In the genomic region with DNA sequence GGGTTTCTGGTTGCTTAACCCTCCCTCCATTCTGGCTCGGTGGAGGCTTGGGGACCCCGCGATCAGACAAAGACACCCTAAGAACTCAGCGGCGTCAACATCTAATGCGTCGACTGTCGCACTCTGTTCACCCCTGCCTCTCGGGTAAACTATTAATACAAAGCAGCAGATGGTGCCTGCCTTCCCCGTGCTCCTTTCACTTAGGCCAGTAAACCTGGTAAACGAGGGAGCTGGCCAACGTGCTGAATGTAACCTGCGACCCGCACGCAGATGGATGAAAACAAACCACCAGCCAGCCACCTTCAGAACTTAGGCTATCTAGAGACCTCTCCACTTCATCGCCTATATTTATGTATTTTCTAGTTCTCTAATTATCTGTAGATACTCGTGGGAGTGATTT, we compare ENCODE assay signal across 8 cellular contexts. TPM values are rescaled to one million over a fixed set of nuclear protein-coding genes. Genes with fewer than 3 reads are reported as not detected.
DNase-seq lines count a peak whose midpoint lies in the region; ATAC-seq, FAIRE-seq and TF ChIP-seq lines count a peak whose summit lies in the region.

No MANE protein-coding gene starts in this region.

- no peaks in the 10 kb centered on the region for H3K4me1 Mint-ChIP-seq in activated T-helper 2 cell treated with anti-CD3 and anti-CD28 coated beads, Interferon-gamma antibody, Interleukin-2, Interleukin-4, amounts not matched to agents 10 μg/mL and 5 μg/mL and 100 μg/mL, durations not matched to agents 14 hours and 24 hours and 36 hours (ENCODE audit: low read depth)

- CTCF ChIA-PET in K562 (lab: Yijun Ruan, JAX; ENCODE audit: low intra/inter-chr PET ratio) = no interaction called here

- H3K27ac ChIP-seq in K562 (ENCODE audit: extremely low read depth, low read depth, low read length) (no peak overlapping the region), gastrocnemius medialis (no peak overlapping the region)

- no peak for ATAC-seq in K562
- no peak for ATAC-seq in HG02610 (IDR thresholded peaks at IDR 0.05; ENCODE audit: unreplicated experiment)
- no peak for ATAC-seq in gastrocnemius medialis

- BruUV-seq in K562 (replicated peaks; lab: Mats Ljungman, UMichigan) = no TSS peak

- no peak overlapping the region for H2AFZ ChIP-seq in K562 (ENCODE audit: low read depth, low read length)

- no peak overlapping the region for H3K27ac Mint-ChIP-seq in activated T-helper 2 cell treated with anti-CD3 and anti-CD28 coated beads, Interferon-gamma antibody, Interleukin-2, Interleukin-4, amounts not matched to agents 10 μg/mL and 5 μg/mL and 100 μg/mL, durations not matched to agents 14 hours and 24 hours and 36 hours

- H3K27me3 ChIP-seq in K562 (ENCODE audit: control insufficient read depth in 2 of 2, insufficient read depth in 2 of 2, low read length in 2 of 2) (no peaks in the 10 kb centered on the region; a peak in 1 of 5 replicates), gastrocnemius medialis (peaks cover 28 to 46% (median 45%) of the 10 kb centered on the region in 3 donors)

- no peaks in the 10 kb centered on the region for H4K20me1 ChIP-seq in K562 (replicated peaks; ENCODE audit: control insufficient read depth, insufficient read depth, low read length)

- H3K4me1 ChIP-seq in K562 (replicated peaks in 1 of 2; ENCODE audit: control insufficient read depth in 2 of 2, insufficient read depth in 2 of 2, low read length in 2 of 2) (peaks cover 0 to 8% of the 10 kb centered on the region in 2 experiments; a peak in 2 of 5 replicates), gastrocnemius medialis (peaks cover 0 to 4% of the 10 kb centered on the region in 2 donors)

- DNase-seq in DMS 273 (lab: John Stamatoyannopoulos, UW; ENCODE audit: unreplicated experiment) (peak; percentile 85), M059J (ENCODE audit: low read depth) (peak; percentile 11), K562 (ENCODE audit: extremely low read depth in 1 of 4, low spot score in 3 of 4) (peak in 2 of 4 experiments; percentile 5 to 8), kidney tubule cell (ENCODE audit: low spot score) (peak; percentile 53), gastrocnemius medialis (no peak), ureter (ENCODE audit: low spot score) (no peak)
- DNase-seq in activated T-helper 2 cell treated with anti-CD3 and anti-CD28 coated beads, Interferon-gamma antibody, Interleukin-2, Interleukin-4, amounts not matched to agents 10 μg/mL and 5 μg/mL and 100 μg/mL, durations not matched to agents 14 hours and 24 hours and 36 hours (ENCODE audit: low spot score) = no peak

- H3K27me3 Mint-ChIP-seq in activated T-helper 2 cell treated with anti-CD3 and anti-CD28 coated beads, Interferon-gamma antibody, Interleukin-2, Interleukin-4, amounts not matched to agents 10 μg/mL and 5 μg/mL and 100 μg/mL, durations not matched to agents 14 hours and 24 hours and 36 hours (ENCODE audit: low read depth) = peaks cover 35% of the 10 kb centered on the region

- 3% methylated on average over 14 of the region's 17 CpGs for WGBS in K562 (ENCODE audit: insufficient coverage, low coverage, missing lambda C conversion rate)

- no peak for FAIRE-seq in K562 (lab: Jason Lieb, UNC)

- H3K4me3 ChIP-seq in K562 = no peak overlapping the region
- H3K4me3 ChIP-seq in gastrocnemius medialis = no peak overlapping the region

- no peaks in the 10 kb centered on the region for H3K9me3 ChIP-seq in K562 (replicated peaks; ENCODE audit: control insufficient read depth, insufficient read depth, low read depth, low read length)
- no peaks in the 10 kb centered on the region for H3K9me3 ChIP-seq in gastrocnemius medialis

- intact Hi-C loops in K562 (cut with micrococcal nuclease) = no loop called here
- intact Hi-C loops in activated T-helper 2 cell treated with anti-CD3 and anti-CD28 coated beads, Interferon-gamma antibody, Interleukin-2, Interleukin-4, amounts not matched to agents 10 μg/mL and 5 μg/mL and 100 μg/mL, durations not matched to agents 14 hours and 24 hours and 36 hours (cut with micrococcal nuclease) = loop anchor here (10.0 kb wide), 1 partner anchor 501 kb away; the partner anchor contains the start of gene FEZF2
- intact Hi-C loops in gastrocnemius medialis (cut with DNase I; ENCODE audit: low total_unique reads) = no loop called here

- no peak overlapping the region for H3K4me3 Mint-ChIP-seq in activated T-helper 2 cell treated with anti-CD3 and anti-CD28 coated beads, Interferon-gamma antibody, Interleukin-2, Interleukin-4, amounts not matched to agents 10 μg/mL and 5 μg/mL and 100 μg/mL, durations not matched to agents 14 hours and 24 hours and 36 hours (ENCODE audit: low read depth)

- no peak overlapping the region for H3K9ac ChIP-seq in K562 (ENCODE audit: insufficient read depth in 1 of 2, low read depth in 2 of 2, low read length in 2 of 2)

- no peak for TF ChIP-seq EP300 in K562 (IDR thresholded peaks at IDR 0.05; ENCODE audit: low read length)

- no peak overlapping the region for H3K4me2 ChIP-seq in K562 (ENCODE audit: insufficient read depth, low read length)

- TF ChIP-seq POLR2A in K562 (conservative IDR thresholded peaks at IDR 0.05) = no peak
- TF ChIP-seq POLR2A in gastrocnemius medialis (IDR thresholded peaks at IDR 0.05) = no peak

- no peaks in the 10 kb centered on the region for H3K36me3 Mint-ChIP-seq in activated T-helper 2 cell treated with anti-CD3 and anti-CD28 coated beads, Interferon-gamma antibody, Interleukin-2, Interleukin-4, amounts not matched to agents 10 μg/mL and 5 μg/mL and 100 μg/mL, durations not matched to agents 14 hours and 24 hours and 36 hours (ENCODE audit: low read depth)

- POLR2A ChIA-PET in K562 (lab: Yijun Ruan, JAX) = no interaction called here

- no peaks in the 10 kb centered on the region for H3K79me2 ChIP-seq in K562 (ENCODE audit: control insufficient read depth, insufficient read depth, low read length)

- no peaks in the 10 kb centered on the region for H3K9me1 ChIP-seq in K562 (ENCODE audit: control insufficient read depth, insufficient read depth, low read length)

- no peaks in the 10 kb centered on the region for H3K9me3 Mint-ChIP-seq in activated T-helper 2 cell treated with anti-CD3 and anti-CD28 coated beads, Interferon-gamma antibody, Interleukin-2, Interleukin-4, amounts not matched to agents 10 μg/mL and 5 μg/mL and 100 μg/mL, durations not matched to agents 14 hours and 24 hours and 36 hours

- H3K36me3 ChIP-seq in K562 (ENCODE audit: control insufficient read depth, insufficient read depth, low read length) = no peaks in the 10 kb centered on the region
- H3K36me3 ChIP-seq in gastrocnemius medialis = no peaks in the 10 kb centered on the region

- TF ChIP-seq RAD21 in K562 (CRISPR knock-in tag; conservative IDR thresholded peaks at IDR 0.05 in 1 of 2, IDR thresholded peaks at IDR 0.05 in 1 of 2) = no peak

- in situ Hi-C loops in K562 (cut with MboI) = no loop called here
- in situ Hi-C loops in gastrocnemius medialis (cut with MboI; ENCODE audit: low sequenced_read_pairs in 4 of 4) = no loop called here

- TF ChIP-seq CTCF in K562 (IDR thresholded peaks at IDR 0.05 in 2 of 3, conservative IDR thresholded peaks at IDR 0.05 in 1 of 3; ENCODE audit: insufficient read depth in 2 of 3, low read depth in 1 of 3, low read length in 3 of 3) (no peak), gastrocnemius medialis (IDR thresholded peaks at IDR 0.05 in 4 of 5, conservative IDR thresholded peaks at IDR 0.05 in 1 of 5) (no peak)

TF ChIP-seq in K562, 482 proteins besides CTCF, POLR2A, EP300 and RAD21 (continues in another document):
- TF ChIP-seq THRA (IDR thresholded peaks at IDR 0.05) = no peak

RNA-seq across cellular contexts. Expression of gene CADPS, which starts 0.8 kb away (rescaled TPM):
- total RNA-seq in M059J (2014; rRNA removed; shearing (Covaris generic)) = 0.84 TPM in 1 of 2 replicates, not detected in the other
- total RNA-seq in K562 (2011; cell fraction: chromatin; rRNA removed; ENCODE audit: low replicate concordance) = not detected in 2 replicates
- total RNA-seq in K562 (2011; cell fraction: nucleolus; rRNA removed) = not detected in 2 replicates
- not detected in 2 replicates for total RNA-seq in K562 (2011; cell fraction: nucleoplasm; rRNA removed)
- total RNA-seq in K562 (2014; rRNA removed) = not detected in 2 replicates
- total RNA-seq in K562 (2014; rRNA removed; fragmentation: Illumina TruSeq; extraction: Trizol) = not detected in 2 replicates
- total RNA-seq in K562 (2015; rRNA removed; fragmentation: Illumina TruSeq; extraction: Trizol) = not detected in 2 replicates
- total RNA-seq in K562 (2021) = not detected in 2 replicates
- polyA plus RNA-seq in K562 (2011; rRNA removed) = not detected in 2 replicates
- polyA plus RNA-seq in K562 (2011; cell fraction: cytosol; rRNA removed) = not detected in 2 replicates
- not detected in 2 replicates for polyA plus RNA-seq in K562 (2011; cell fraction: nucleus; rRNA removed)
- 0.04 TPM in 1 of 2 replicates, not detected in the other for polyA plus RNA-seq in K562 (2012)
- polyA plus RNA-seq in K562 (2014; fragmentation: Illumina TruSeq; extraction: Trizol) = not detected in 2 replicates
- polyA plus RNA-seq in K562 (2014; fragmentation: Nextera tagmentation; extraction: Ambion mirVana) = not detected
- polyA plus RNA-seq in K562 (2014; rRNA removed) = not detected in 2 replicates
- not detected in 2 replicates for polyA minus RNA-seq in K562 (2011; rRNA and poly(A)+ RNA removed)
- not detected in 2 replicates for polyA minus RNA-seq in K562 (2011; cell fraction: cytosol; rRNA and poly(A)+ RNA removed)
- not detected in 2 replicates for polyA minus RNA-seq in K562 (2011; cell fraction: nucleus; rRNA and poly(A)+ RNA removed)
- not detected in 2 replicates for total RNA-seq in activated T-helper 2 cell treated with anti-CD3 and anti-CD28 coated beads, Interferon-gamma antibody, Interleukin-2, Interleukin-4, amounts not matched to agents 10 μg/mL and 5 μg/mL and 100 μg/mL, durations not matched to agents 14 hours and 24 hours and 36 hours
- total RNA-seq in gastrocnemius medialis = 1 to 10 TPM in 1 of 4 donors, not detected in 3; 2.1 TPM
- 1.1 TPM for total RNA-seq in ureter

Comparison
In these comparisons a context has a peak if more than half of its experiments do, and no peak if none do; other contexts are left out.
1. DNase-seq: peak in DMS 273 (single experiment), M059J (single experiment) and kidney tubule cell (single experiment); none in activated T-helper 2 cell treated with anti-CD3 and anti-CD28 coated beads, Interferon-gamma antibody, Interleukin-2, Interleukin-4, amounts not matched to agents 10 μg/mL and 5 μg/mL and 100 μg/mL, durations not matched to agents 14 hours and 24 hours and 36 hours (single experiment), gastrocnemius medialis (0 of 2) and ureter (single experiment).